Comparison of ENCODE assay signal across 21 cellular contexts in genomic region chr11:117295438-117296137, GRCh38. TPM values are rescaled to one million over a fixed set of nuclear protein-coding genes. Genes with fewer than 3 reads are reported as not detected.
DNase-seq lines count a peak whose midpoint lies in the region; ATAC-seq and TF ChIP-seq lines count a peak whose summit lies in the region.
"Had no signal": no experiment of that assay in that cellular context is flagged by ENCODE, and none has a peak within 500 bp of the region (broad histone marks: within the 10 kb centered on the region; RNA-seq: fewer than 3 reads in every experiment).

No MANE protein-coding gene starts in this region.

- no peaks in the 10 kb centered on the region for H3K27me3 ChIP-seq in thyroid gland

- H3K9me3 ChIP-seq in thyroid gland = no peaks in the 10 kb centered on the region
- H3K9me3 ChIP-seq: HAP-1 had no signal

- peaks cover 7 to 8% of the 10 kb centered on the region in 2 donors for H3K4me1 ChIP-seq in thyroid gland

- peak in 48 of 56 donors; percentile 19 to 88 (median 62) for DNase-seq in amygdala (lab: John Stamatoyannopoulos, UW)
- peak; percentile 74 for DNase-seq in foreskin melanocyte
- peak; percentile 33 for DNase-seq in middle frontal gyrus (ENCODE audit: extremely low spot score, low spot score)
- peak; percentile 90 for DNase-seq in superior temporal gyrus (ENCODE audit: extremely low spot score)
- DNase-seq in thyroid gland = no peak
- DNase-seq: AML-193; Calu3; CD4-positive, CD25-positive, alpha-beta regulatory T cell; DMS53; KBM-7; NCI-H1436; NCI-H2029; NCI-H2171; NCI-H446 treated with DMSO at 0.1 percent for 48 hours; NK-92 treated with Interleukin-12 subunit alpha and Interleukin-12 subunit beta, amount 100 ng/mL, for 24 hours; OCI-M1 had no signal

- 78 to 90% methylated on average over 9 of the region's 9 CpGs for WGBS in thyroid gland, 2 donors

- H3K36me3 ChIP-seq in thyroid gland = peaks cover 7 to 12% of the 10 kb centered on the region in 2 donors

- TF ChIP-seq CTCF in thyroid gland (IDR thresholded peaks at IDR 0.05) = no peak

- no peak for ATAC-seq in HG03439 (IDR thresholded peaks at IDR 0.05; ENCODE audit: unreplicated experiment)
- ATAC-seq in GM18519 (IDR thresholded peaks at IDR 0.05; ENCODE audit: low FRiP score, unreplicated experiment) = no peak
- ATAC-seq in HG02884 (IDR thresholded peaks at IDR 0.05; ENCODE audit: unreplicated experiment) = no peak

- TF ChIP-seq POLR2A in thyroid gland (IDR thresholded peaks at IDR 0.05) = no peak

- no peak overlapping the region for H3K27ac ChIP-seq in thyroid gland
- H3K27ac ChIP-seq: RWPE1 had no signal

- H3K4me3 ChIP-seq in thyroid gland (replicated peaks in 1 of 3) = no peak overlapping the region
- H3K4me3 ChIP-seq: HAP-1 had no signal

- intact Hi-C loops in thyroid gland (cut with DNase I) = no loop called here

RNA-seq across cellular contexts. Expression of gene BACE1-AS, which starts 4.4 kb away (rescaled TPM):
- 10 to 100 TPM in 1 of 4 donors, 1 to 10 TPM in 3; 7.4 to 12.9 (median 8.8) TPM for total RNA-seq in thyroid gland

RNA-seq across cellular contexts. Expression of gene BACE1, which starts 20.5 kb away (rescaled TPM):
- 10 to 100 TPM; 17.6 to 28.4 (median 21.4) TPM for total RNA-seq in thyroid gland

RNA-seq across cellular contexts. Expression of gene CEP164, which starts 32.1 kb away (rescaled TPM):
- 10 to 100 TPM; 23.1 to 56.5 (median 29.0) TPM for total RNA-seq in thyroid gland

Comparison
In these comparisons a context has a peak if more than half of its experiments do, and no peak if none do; other contexts are left out.
1. DNase-seq: peak in amygdala (48 of 56), foreskin melanocyte (single experiment), middle frontal gyrus (single experiment) and superior temporal gyrus (single experiment); none in thyroid gland (0 of 2).